Comparison of ENCODE assay signal across 21 cellular contexts in the genomic region with DNA sequence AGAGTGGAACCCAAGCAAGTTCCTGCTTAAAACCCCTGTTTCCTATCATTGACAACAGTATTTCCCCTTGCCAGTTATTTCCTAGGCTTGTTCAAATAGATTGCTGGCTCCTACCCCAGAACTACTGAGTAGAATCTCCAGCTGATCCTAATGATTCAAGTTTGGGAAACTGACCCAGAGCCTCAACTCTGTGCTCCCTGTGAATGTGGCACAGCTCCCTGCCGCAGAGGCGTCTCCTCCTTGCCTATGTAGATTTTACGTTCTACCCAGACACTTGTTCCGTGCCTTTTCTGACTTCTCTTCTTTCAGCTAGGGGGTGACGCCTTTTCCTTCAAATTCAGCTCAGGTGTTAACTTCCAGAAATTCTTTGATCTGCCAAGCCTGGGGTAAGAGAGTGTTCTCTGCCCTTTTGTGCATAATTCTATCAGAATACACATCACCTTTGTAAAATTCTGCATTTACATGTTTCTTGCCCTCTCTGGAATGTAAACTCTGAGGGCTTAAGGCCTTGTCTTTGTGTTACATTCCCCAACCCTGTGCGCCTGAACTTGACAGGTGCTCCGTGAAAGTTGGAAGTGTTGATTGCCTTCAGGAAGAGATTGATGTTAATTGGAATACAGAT. TPM values are rescaled to one million over a fixed set of nuclear protein-coding genes. Genes with fewer than 3 reads are reported as not detected.
DNase-seq lines count a peak whose midpoint lies in the region; ATAC-seq and TF ChIP-seq lines count a peak whose summit lies in the region.
"Had no signal": no experiment of that assay in that cellular context is flagged by ENCODE, and none has a peak within 500 bp of the region (broad histone marks: within the 10 kb centered on the region; RNA-seq: fewer than 3 reads in every experiment).

No MANE protein-coding gene starts in this region.

- TF ChIP-seq CTCF in GM23338 (conservative IDR thresholded peaks at IDR 0.05; ENCODE audit: low read depth in 2 of 2): no peak

- H3K27ac ChIP-seq in CD8-positive, alpha-beta memory T cell (ENCODE audit: low read depth, low read length): no peak overlapping the region
- H3K27ac ChIP-seq in GM23338 (ENCODE audit: low read depth): peak overlapping the region; percentile 17; the same call in 1 of the 2 replicates
- H3K27ac ChIP-seq: colonic mucosa had no signal

- no peaks in the 10 kb centered on the region for H3K9me3 ChIP-seq in CD8-positive, alpha-beta memory T cell (ENCODE audit: low read length)
- H3K9me3 ChIP-seq: BE2C, colonic mucosa, spleen had no signal

- H3K4me3 Mint-ChIP-seq in CD8-positive, alpha-beta memory T cell: peak overlapping the region in 4 of 7 donors; percentile 20 to 61 (median 42)
- H3K4me3 Mint-ChIP-seq in GM23338: no peak overlapping the region
- peak overlapping the region in 6 of 10 donors; percentile 14 to 87 (median 55) for H3K4me3 Mint-ChIP-seq in naive thymus-derived CD8-positive, alpha-beta T cell
- H3K4me3 Mint-ChIP-seq: activated CD8-positive, alpha-beta memory T cell treated with anti-CD3 and anti-CD28 coated beads, Interleukin-2, amount 10 ng/mL, durations not matched to agents 7 days and 5 days; stimulated activated effector memory CD8-positive, alpha-beta T cell treated with anti-CD3 and anti-CD28 coated beads, Interleukin-12 subunit alpha, Interleukin-12 subunit beta, amount 100 ng/mL, for 72 hours had no signal

- no peak overlapping the region for H3K4me2 ChIP-seq in GM23338

- no peak for DNase-seq in CD8-positive, alpha-beta memory T cell
- peak; percentile 51 for DNase-seq in GM23338 (ENCODE audit: low spot score)
- DNase-seq in cerebellar cortex (ENCODE audit: low spot score): peak; percentile 19
- DNase-seq in naive thymus-derived CD8-positive, alpha-beta T cell: no peak
- no peak for DNase-seq in T1000 (lab: John Stamatoyannopoulos, UW)
- no peak for DNase-seq in NCI-H1092 treated with DMSO at 0.1 percent for 48 hours (lab: John Stamatoyannopoulos, UW)
- DNase-seq: activated CD4-positive, CD25-positive, alpha-beta regulatory T cell treated with anti-CD3 and anti-CD28 coated beads, Interleukin-2, amount 50 U/mL, for 72 hours; activated CD8-positive, alpha-beta memory T cell treated with anti-CD3 and anti-CD28 coated beads, Interleukin-2, amount 10 ng/mL, durations not matched to agents 7 days and 5 days; activated gamma-delta T cell treated with Interleukin-2 at 50 U/mL for 16 hours; BE2C; colonic mucosa; NCI-H1694; NCI-H226; SHP77; spleen had no signal

- H3K27ac Mint-ChIP-seq in CD8-positive, alpha-beta memory T cell: peak overlapping the region in 5 of 8 donors; percentile 38 to 75 (median 61)
- no peak overlapping the region for H3K27ac Mint-ChIP-seq in GM23338
- H3K27ac Mint-ChIP-seq in naive thymus-derived CD8-positive, alpha-beta T cell: peak overlapping the region in 8 of 10 donors; percentile 0 to 89 (median 38)
- H3K27ac Mint-ChIP-seq: activated CD8-positive, alpha-beta memory T cell treated with anti-CD3 and anti-CD28 coated beads, Interleukin-2, amount 10 ng/mL, durations not matched to agents 7 days and 5 days had no signal

- H3K9me3 Mint-ChIP-seq in CD8-positive, alpha-beta memory T cell: no peaks in the 10 kb centered on the region
- no peaks in the 10 kb centered on the region for H3K9me3 Mint-ChIP-seq in GM23338
- H3K9me3 Mint-ChIP-seq in naive thymus-derived CD8-positive, alpha-beta T cell: no peaks in the 10 kb centered on the region
- H3K9me3 Mint-ChIP-seq: nephron; stimulated activated effector memory CD8-positive, alpha-beta T cell treated with anti-CD3 and anti-CD28 coated beads, Interleukin-12 subunit alpha, Interleukin-12 subunit beta, amount 100 ng/mL, for 72 hours had no signal

- peaks cover 0 to 41% (median 7%) of the 10 kb centered on the region in 3 donors for H3K36me3 Mint-ChIP-seq in CD8-positive, alpha-beta memory T cell
- peaks cover 7% of the 10 kb centered on the region; the same call in 1 of the 3 replicates for H3K36me3 Mint-ChIP-seq in GM23338 (ENCODE audit: low read depth)
- H3K36me3 Mint-ChIP-seq in naive thymus-derived CD8-positive, alpha-beta T cell: peaks cover 0 to 48% (median 0%) of the 10 kb centered on the region in 3 donors

- CTCF ChIA-PET in CD8-positive, alpha-beta memory T cell (lab: Charles Lee): no interaction called here

- H3K27me3 Mint-ChIP-seq in CD8-positive, alpha-beta memory T cell: no peaks in the 10 kb centered on the region
- no peaks in the 10 kb centered on the region for H3K27me3 Mint-ChIP-seq in GM23338 (ENCODE audit: insufficient read depth, low read depth, poor library complexity)
- H3K27me3 Mint-ChIP-seq in naive thymus-derived CD8-positive, alpha-beta T cell: no peaks in the 10 kb centered on the region
- H3K27me3 Mint-ChIP-seq: activated CD8-positive, alpha-beta memory T cell treated with anti-CD3 and anti-CD28 coated beads, Interleukin-2, amount 10 ng/mL, durations not matched to agents 7 days and 5 days had no signal

- POLR2A ChIA-PET in CD8-positive, alpha-beta memory T cell (lab: Charles Lee): no interaction called here
- POLR2A ChIA-PET in naive thymus-derived CD8-positive, alpha-beta T cell (lab: Charles Lee): interaction anchor here (0.5 kb wide), 1 partner anchor 42 kb away, joined by 6 read pairs; no protein-coding TSS in a partner anchor

- no peaks in the 10 kb centered on the region for H3K27me3 ChIP-seq in CD8-positive, alpha-beta memory T cell (ENCODE audit: insufficient read depth, low read length, poor library complexity, severe bottlenecking)
- H3K27me3 ChIP-seq in GM23338 (ENCODE audit: insufficient read depth): no peaks in the 10 kb centered on the region
- H3K27me3 ChIP-seq: BE2C, colonic mucosa, spleen had no signal

- no peaks in the 10 kb centered on the region for H3K9me2 ChIP-seq in GM23338 (ENCODE audit: insufficient read depth)

- H3K4me3 ChIP-seq in CD8-positive, alpha-beta memory T cell (ENCODE audit: low read length): no peak overlapping the region
- no peak overlapping the region for H3K4me3 ChIP-seq in GM23338
- H3K4me3 ChIP-seq: colonic mucosa, spleen had no signal

- peaks cover 71% of the 10 kb centered on the region for H3K79me2 ChIP-seq in GM23338 (replicated peaks; ENCODE audit: insufficient read depth)

- H3F3A ChIP-seq in GM23338 (replicated peaks; ENCODE audit: low read depth): no peaks in the 10 kb centered on the region

- H2AFZ ChIP-seq in GM23338: no peak overlapping the region

- peaks cover 60 to 78% (median 76%) of the 10 kb centered on the region in 3 donors for H3K4me1 Mint-ChIP-seq in CD8-positive, alpha-beta memory T cell
- H3K4me1 Mint-ChIP-seq in GM23338: peaks cover 30% of the 10 kb centered on the region; the same call in 2 of the 3 replicates
- H3K4me1 Mint-ChIP-seq in naive thymus-derived CD8-positive, alpha-beta T cell: peaks cover 37 to 69% (median 65%) of the 10 kb centered on the region in 4 donors

- ATAC-seq in GM23338: peak; percentile 10; the same call in 2 of the 3 replicates
- no peak for ATAC-seq in naive thymus-derived CD8-positive, alpha-beta T cell
- ATAC-seq in GM21515 (IDR thresholded peaks at IDR 0.05; ENCODE audit: unreplicated experiment): no peak
- ATAC-seq: activated CD8-positive, alpha-beta memory T cell treated with anti-CD3 and anti-CD28 coated beads, Interleukin-2, amount 10 ng/mL, durations not matched to agents 7 days and 5 days had no signal

- H3K4me1 ChIP-seq in CD8-positive, alpha-beta memory T cell (ENCODE audit: insufficient read depth, low read length): peaks cover 39% of the 10 kb centered on the region
- H3K4me1 ChIP-seq in GM23338 (ENCODE audit: insufficient read depth): peaks cover 30% of the 10 kb centered on the region
- H3K4me1 ChIP-seq: BE2C, colonic mucosa had no signal

- H4K20me1 ChIP-seq in GM23338 (replicated peaks; ENCODE audit: insufficient read depth): peaks cover 40% of the 10 kb centered on the region

- peaks cover 4% of the 10 kb centered on the region for H3K36me3 ChIP-seq in CD8-positive, alpha-beta memory T cell (ENCODE audit: insufficient read depth, low read length)
- H3K36me3 ChIP-seq in GM23338 (ENCODE audit: insufficient read depth): peaks cover 10% of the 10 kb centered on the region; the same call in 1 of the 2 replicates
- H3K36me3 ChIP-seq: colonic mucosa had no signal

TF ChIP-seq in GM23338, 12 proteins besides CTCF, POLR2A, EP300 and RAD21 (continues in another document):
- TF ChIP-seq, protein P1, sequence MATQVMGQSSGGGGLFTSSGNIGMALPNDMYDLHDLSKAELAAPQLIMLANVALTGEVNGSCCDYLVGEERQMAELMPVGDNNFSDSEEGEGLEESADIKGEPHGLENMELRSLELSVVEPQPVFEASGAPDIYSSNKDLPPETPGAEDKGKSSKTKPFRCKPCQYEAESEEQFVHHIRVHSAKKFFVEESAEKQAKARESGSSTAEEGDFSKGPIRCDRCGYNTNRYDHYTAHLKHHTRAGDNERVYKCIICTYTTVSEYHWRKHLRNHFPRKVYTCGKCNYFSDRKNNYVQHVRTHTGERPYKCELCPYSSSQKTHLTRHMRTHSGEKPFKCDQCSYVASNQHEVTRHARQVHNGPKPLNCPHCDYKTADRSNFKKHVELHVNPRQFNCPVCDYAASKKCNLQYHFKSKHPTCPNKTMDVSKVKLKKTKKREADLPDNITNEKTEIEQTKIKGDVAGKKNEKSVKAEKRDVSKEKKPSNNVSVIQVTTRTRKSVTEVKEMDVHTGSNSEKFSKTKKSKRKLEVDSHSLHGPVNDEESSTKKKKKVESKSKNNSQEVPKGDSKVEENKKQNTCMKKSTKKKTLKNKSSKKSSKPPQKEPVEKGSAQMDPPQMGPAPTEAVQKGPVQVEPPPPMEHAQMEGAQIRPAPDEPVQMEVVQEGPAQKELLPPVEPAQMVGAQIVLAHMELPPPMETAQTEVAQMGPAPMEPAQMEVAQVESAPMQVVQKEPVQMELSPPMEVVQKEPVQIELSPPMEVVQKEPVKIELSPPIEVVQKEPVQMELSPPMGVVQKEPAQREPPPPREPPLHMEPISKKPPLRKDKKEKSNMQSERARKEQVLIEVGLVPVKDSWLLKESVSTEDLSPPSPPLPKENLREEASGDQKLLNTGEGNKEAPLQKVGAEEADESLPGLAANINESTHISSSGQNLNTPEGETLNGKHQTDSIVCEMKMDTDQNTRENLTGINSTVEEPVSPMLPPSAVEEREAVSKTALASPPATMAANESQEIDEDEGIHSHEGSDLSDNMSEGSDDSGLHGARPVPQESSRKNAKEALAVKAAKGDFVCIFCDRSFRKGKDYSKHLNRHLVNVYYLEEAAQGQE (IDR thresholded peaks at IDR 0.05; ENCODE audit: unreplicated experiment): no peak

RNA-seq across cellular contexts. Expression of a gene that starts 4.4 kb away (rescaled TPM):
- total RNA-seq in CD8-positive, alpha-beta memory T cell: 10 to 100 TPM; 96.4 to 99.6 TPM
- polyA plus RNA-seq in CD8-positive, alpha-beta memory T cell: 67.5 TPM
- total RNA-seq in GM23338 (2014; rRNA removed; shearing (Covaris generic)): 70.4 and 91.5 TPM in 2 replicates
- polyA plus RNA-seq in GM23338 (2016; fragmentation: Nextera tagmentation; extraction: Ambion mirVana): 238 and 256 TPM in 2 replicates
- 10 to 100 TPM; 50.7 to 59.8 TPM for total RNA-seq in naive thymus-derived CD8-positive, alpha-beta T cell
- polyA plus RNA-seq in naive thymus-derived CD8-positive, alpha-beta T cell: 10 to 100 TPM; 62.4 to 70.7 (median 63.4) TPM

RNA-seq across cellular contexts. Expression of a gene that starts 34.4 kb away (rescaled TPM):
- total RNA-seq in CD8-positive, alpha-beta memory T cell: under 1 TPM; 0.18 to 0.46 TPM
- polyA plus RNA-seq in CD8-positive, alpha-beta memory T cell: not detected
- not detected in 2 replicates for total RNA-seq in GM23338 (2014; rRNA removed; shearing (Covaris generic))
- polyA plus RNA-seq in GM23338 (2016; fragmentation: Nextera tagmentation; extraction: Ambion mirVana): 0.19 TPM in 1 of 2 replicates, not detected in the other
- total RNA-seq in naive thymus-derived CD8-positive, alpha-beta T cell: 1 to 10 TPM; 1.2 to 1.8 TPM
- polyA plus RNA-seq in naive thymus-derived CD8-positive, alpha-beta T cell: not detected
- total RNA-seq: frontal cortex, LHCN-M2, pulmonary artery endothelial cell had no signal

Comparison
In these comparisons a context has a peak if more than half of its experiments do, and no peak if none do; other contexts are left out.
1. DNase-seq: peak in GM23338 (single experiment) and cerebellar cortex (single experiment); none in CD8-positive, alpha-beta memory T cell (0 of 5), naive thymus-derived CD8-positive, alpha-beta T cell (0 of 10), T1000 (single experiment) and NCI-H1092 treated with DMSO at 0.1 percent for 48 hours (single experiment).